Comparison of ENCODE assay signal across 18 cellular contexts in the genomic region with DNA sequence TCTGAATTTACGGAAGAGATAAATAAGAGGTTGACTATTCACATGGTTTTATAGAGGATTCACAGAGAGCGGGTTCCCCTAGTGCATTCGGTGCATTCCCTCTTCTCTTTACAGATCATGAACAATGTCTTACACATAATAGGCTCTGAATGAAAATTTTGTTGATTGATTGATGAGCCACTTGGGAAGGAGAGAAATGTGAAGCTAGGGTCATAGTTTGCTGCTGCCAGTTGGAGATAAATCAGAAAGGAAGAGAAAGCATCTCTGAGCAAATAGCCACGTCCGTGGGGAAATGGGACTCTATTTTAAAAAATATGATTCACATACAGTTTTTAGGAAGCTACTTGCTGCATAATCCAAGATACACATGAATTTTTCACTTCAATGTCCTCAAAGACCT.
DNase-seq lines count a peak whose midpoint lies in the region; TF ChIP-seq lines count a peak whose summit lies in the region.
"Had no signal": no experiment of that assay in that cellular context is flagged by ENCODE, and none has a peak within 500 bp of the region (broad histone marks: within the 10 kb centered on the region; RNA-seq: fewer than 3 reads in every experiment).

No MANE protein-coding gene starts in this region.

- H3K9me3 Mint-ChIP-seq in nephron, result no peaks in the 10 kb centered on the region
- H3K9me3 Mint-ChIP-seq: CD4-positive, alpha-beta T cell; HFFc6 had no signal

- H3K9me2 ChIP-seq in OCI-LY7 (ENCODE audit: insufficient read depth, low read length), result no peaks in the 10 kb centered on the region

- intact Hi-C loops in OCI-LY7 (cut with micrococcal nuclease; ENCODE audit: unreplicated experiment), result no loop called here

- H3K9me3 ChIP-seq in BLaER1 treated with 17β-estradiol and CSF1 and Interleukin-3, amounts not matched to agents 10 nM and 100 nM (replicated peaks in 1 of 11), result no peaks in the 10 kb centered on the region; a peak in 1 of 22 replicates
- H3K9me3 ChIP-seq in OCI-LY7 (ENCODE audit: low read length), result no peaks in the 10 kb centered on the region
- H3K9me3 ChIP-seq: HAP-1 had no signal

- H3K4me2 ChIP-seq in BLaER1 treated with 17β-estradiol and CSF1 and Interleukin-3, amounts not matched to agents 10 nM and 100 nM, result peak overlapping the region; percentile 56 to 85 (median 70)
- no peak overlapping the region for H3K4me2 ChIP-seq in OCI-LY7 (ENCODE audit: low read length)

- H4K20me1 ChIP-seq in BLaER1 treated with 17β-estradiol and CSF1 and Interleukin-3, amounts not matched to agents 10 nM and 100 nM, result no peaks in the 10 kb centered on the region
- no peaks in the 10 kb centered on the region for H4K20me1 ChIP-seq in OCI-LY7 (ENCODE audit: insufficient read depth, low read length)

- peaks cover 19% of the 10 kb centered on the region for H3K4me1 Mint-ChIP-seq in nephron
- H3K4me1 Mint-ChIP-seq: CD8-positive, alpha-beta memory T cell had no signal

- 0 out of 22 replicates have a peak overlapping the region, but pooled peaks of 1 of the 11 experiments have one; percentile 5 for H3K9ac ChIP-seq in BLaER1 treated with 17β-estradiol and CSF1 and Interleukin-3, amounts not matched to agents 10 nM and 100 nM

- H3K4me1 ChIP-seq in BLaER1 treated with 17β-estradiol and CSF1 and Interleukin-3, amounts not matched to agents 10 nM and 100 nM, result peaks cover 29 to 94% (median 84%) of the 10 kb centered on the region in 10 experiments
- H3K4me1 ChIP-seq in OCI-LY7 (ENCODE audit: insufficient read depth, low read length, poor library complexity, severe bottlenecking), result no peaks in the 10 kb centered on the region
- H3K4me1 ChIP-seq: HAP-1 had no signal

- H3K4me3 Mint-ChIP-seq in nephron, result no peak overlapping the region
- H3K4me3 Mint-ChIP-seq: CD14-positive monocyte; CD4-positive, alpha-beta T cell; CD8-positive, alpha-beta memory T cell; HFFc6 had no signal

- POLR2A ChIA-PET in OCI-LY7 (lab: Charles Lee), result no interaction called here

- no TSS peak for BruUV-seq in OCI-LY7 (replicated peaks; lab: Mats Ljungman, UMichigan)

- H3K4me3 ChIP-seq in BLaER1 treated with 17β-estradiol and CSF1 and Interleukin-3, amounts not matched to agents 10 nM and 100 nM, result no peak overlapping the region
- H3K4me3 ChIP-seq in OCI-LY7 (ENCODE audit: low read depth, low read length, poor library complexity, severe bottlenecking), result no peak overlapping the region
- H3K4me3 ChIP-seq: HAP-1 had no signal

- H3K36me3 Mint-ChIP-seq in nephron (ENCODE audit: low read depth), result no peaks in the 10 kb centered on the region
- H3K36me3 Mint-ChIP-seq: CD14-positive monocyte; CD8-positive, alpha-beta memory T cell had no signal

- H3K27ac ChIP-seq in BLaER1 treated with 17β-estradiol and CSF1 and Interleukin-3, amounts not matched to agents 10 nM and 100 nM, result peak overlapping the region in 9 of 11 experiments; percentile 28 to 62 (median 48); a peak in 11 of 22 replicates
- H3K27ac ChIP-seq in OCI-LY7 (ENCODE audit: low read depth, low read length, poor library complexity, severe bottlenecking), result no peak overlapping the region

- CTCF ChIA-PET in OCI-LY7 (lab: Charles Lee; ENCODE audit: unreplicated experiment), result no interaction called here

- no peaks in the 10 kb centered on the region for H3K27me3 ChIP-seq in BLaER1 treated with 17β-estradiol and CSF1 and Interleukin-3, amounts not matched to agents 10 nM and 100 nM

- H2AFZ ChIP-seq in OCI-LY7 (ENCODE audit: low read length), result no peak overlapping the region

- H3K79me2 ChIP-seq in OCI-LY7 (ENCODE audit: insufficient read depth, low read depth, low read length), result no peaks in the 10 kb centered on the region

- H3K27me3 Mint-ChIP-seq in nephron (ENCODE audit: low read depth), result peaks cover 5% of the 10 kb centered on the region
- H3K27me3 Mint-ChIP-seq: CD4-positive, alpha-beta T cell; CD8-positive, alpha-beta memory T cell had no signal

- DNase-seq in dermis microvascular lymphatic vessel endothelial cell (ENCODE audit: low read depth in 2 of 2), result peak; percentile 50 to 69
- peak; percentile 4 for DNase-seq in stromal cell of bone marrow (ENCODE audit: low read depth)
- DNase-seq in NCI-H446 treated with DMSO at 0.1 percent for 48 hours (lab: John Stamatoyannopoulos, UW), result no peak
- no peak for DNase-seq in medulla oblongata (ENCODE audit: extremely low spot score)
- DNase-seq in GM03348 (ENCODE audit: low spot score), result no peak
- DNase-seq in OCI-LY7 (ENCODE audit: low spot score), result no peak
- DNase-seq: CD4-positive, alpha-beta T cell; CD8-positive, alpha-beta memory T cell; DMS 273 treated with DMSO at 0.1 percent for 48 hours; DMS79; EL; GDM1; GOT3; HFFc6 had no signal

- TF ChIP-seq CTCF in nephron (IDR thresholded peaks at IDR 0.05; ENCODE audit: unreplicated experiment in 3 of 3) (no peak), OCI-LY7 (conservative IDR thresholded peaks at IDR 0.05; ENCODE audit: low read length) (no peak)

- H3K27ac Mint-ChIP-seq in nephron, result peak overlapping the region in 2 of 3 experiments; percentile 17 to 26
- H3K27ac Mint-ChIP-seq: CD14-positive monocyte; CD4-positive, alpha-beta T cell; CD8-positive, alpha-beta memory T cell; HFFc6 had no signal

- no peaks in the 10 kb centered on the region for H3K36me3 ChIP-seq in BLaER1 treated with 17β-estradiol and CSF1 and Interleukin-3, amounts not matched to agents 10 nM and 100 nM
- no peaks in the 10 kb centered on the region for H3K36me3 ChIP-seq in OCI-LY7 (ENCODE audit: insufficient read depth, low read length)
- H3K36me3 ChIP-seq: HAP-1 had no signal

Comparison
In these comparisons a context has a peak if more than half of its experiments do, and no peak if none do; other contexts are left out.
1. DNase-seq: peak in dermis microvascular lymphatic vessel endothelial cell (2 of 2) and stromal cell of bone marrow (single experiment); none in NCI-H446 treated with DMSO at 0.1 percent for 48 hours (single experiment), medulla oblongata (single experiment), GM03348 (single experiment) and OCI-LY7 (single experiment).